Comparison of ENCODE assay signal across 13 cellular contexts in genomic region chr1:100461222-100461621, GRCh38.
DNase-seq lines count a peak whose midpoint lies in the region; TF ChIP-seq lines count a peak whose summit lies in the region.
"Had no signal": no experiment of that assay in that cellular context is flagged by ENCODE, and none has a peak within 500 bp of the region (broad histone marks: within the 10 kb centered on the region; RNA-seq: fewer than 3 reads in every experiment).

No MANE protein-coding gene starts in this region.

- DNase-seq in BE2C (peak; percentile 11), fibroblast of gingiva (ENCODE audit: low read depth) (peak; percentile 87), nephron progenitor cell (peak; percentile 9), DMS53 (lab: John Stamatoyannopoulos, UW) (no peak)
- no peak for DNase-seq in stimulated activated CD4-positive, alpha-beta T cell treated with anti-CD3 and anti-CD28 coated beads, Interleukin-4, amount 100 ng/mL, for 24 hours
- no peak for DNase-seq in effector CD8-positive, alpha-beta T cell (lab: John Stamatoyannopoulos, UW)
- DNase-seq in activated effector memory CD4-positive, alpha-beta T cell treated with Interleukin-2 at 50 U/mL for 16 hours, result no peak
- DNase-seq: activated CD8-positive, alpha-beta T cell treated with anti-CD3 and anti-CD28 coated beads for 36 hours; DND-41; pancreas had no signal

- peaks cover 5% of the 10 kb centered on the region; the same call in 1 of the 2 replicates for H3K4me1 ChIP-seq in BE2C
- H3K4me1 ChIP-seq in HUES64 (ENCODE audit: insufficient read depth, low read length), result peaks cover 38% of the 10 kb centered on the region
- H3K4me1 ChIP-seq: pancreas had no signal

- no peaks in the 10 kb centered on the region for H3K9me3 ChIP-seq in BE2C
- no peaks in the 10 kb centered on the region for H3K9me3 ChIP-seq in HUES64 (ENCODE audit: insufficient read depth, low read depth, low read length)
- H3K9me3 ChIP-seq: pancreas had no signal

- H3K4me3 Mint-ChIP-seq in nephron progenitor cell, result no peak overlapping the region
- H3K4me3 Mint-ChIP-seq: activated CD8-positive, alpha-beta T cell treated with anti-CD3 and anti-CD28 coated beads for 36 hours; activated T-helper 17 cell treated with anti-CD3 and anti-CD28 coated beads, Interleukin-2, amount 50 U/mL, for 72 hours had no signal

- no peaks in the 10 kb centered on the region for H3K27me3 Mint-ChIP-seq in nephron progenitor cell (ENCODE audit: low read depth, poor library complexity)
- H3K27me3 Mint-ChIP-seq: activated CD8-positive, alpha-beta T cell treated with anti-CD3 and anti-CD28 coated beads for 36 hours; activated T-helper 17 cell treated with anti-CD3 and anti-CD28 coated beads, Interleukin-2, amount 50 U/mL, for 72 hours had no signal

- H3K36me3 ChIP-seq in BE2C (no peaks in the 10 kb centered on the region), HUES64 (ENCODE audit: insufficient read depth, low read length) (peaks cover 4% of the 10 kb centered on the region; the same call in 1 of the 2 replicates)
- H3K36me3 ChIP-seq: pancreas had no signal

- no peaks in the 10 kb centered on the region for H3K27me3 ChIP-seq in BE2C
- H3K27me3 ChIP-seq in HUES64 (ENCODE audit: insufficient read depth, low read length), result no peaks in the 10 kb centered on the region
- H3K27me3 ChIP-seq: pancreas had no signal

- no peak overlapping the region for H3K4me3 ChIP-seq in BE2C (ENCODE audit: low read depth, low read length)
- H3K4me3 ChIP-seq in HUES64 (ENCODE audit: low read length), result no peak overlapping the region
- H3K4me3 ChIP-seq: GM12878, pancreas had no signal

- H3K36me3 Mint-ChIP-seq in nephron progenitor cell (ENCODE audit: low read depth), result peaks cover 8% of the 10 kb centered on the region

- WGBS in HUES64, result 83% methylated on average over 4 of the region's 4 CpGs

- peaks cover 52% of the 10 kb centered on the region for H3K4me1 Mint-ChIP-seq in nephron progenitor cell

- no peaks in the 10 kb centered on the region for H3K9me3 Mint-ChIP-seq in nephron progenitor cell
- H3K9me3 Mint-ChIP-seq: activated CD8-positive, alpha-beta T cell treated with anti-CD3 and anti-CD28 coated beads for 36 hours; activated T-helper 17 cell treated with anti-CD3 and anti-CD28 coated beads, Interleukin-2, amount 50 U/mL, for 72 hours had no signal

- H3K9ac ChIP-seq in HUES64 (ENCODE audit: low read depth, low read length), result no peak overlapping the region

- peak overlapping the region; percentile 27; the same call in 1 of the 2 replicates for H3K27ac ChIP-seq in HUES64 (ENCODE audit: low read depth, low read length)
- H3K27ac ChIP-seq: pancreas had no signal

- H3K27ac Mint-ChIP-seq in nephron progenitor cell, result peak overlapping the region; percentile 58
- H3K27ac Mint-ChIP-seq: activated CD8-positive, alpha-beta T cell treated with anti-CD3 and anti-CD28 coated beads for 36 hours; activated T-helper 17 cell treated with anti-CD3 and anti-CD28 coated beads, Interleukin-2, amount 50 U/mL, for 72 hours had no signal

- TF ChIP-seq CTCF in BE2C (IDR thresholded peaks at IDR 0.05; ENCODE audit: low read depth, low read length) (no peak), nephron progenitor cell (IDR thresholded peaks at IDR 0.05) (no peak)

Comparison
In these comparisons a context has a peak if more than half of its experiments do, and no peak if none do; other contexts are left out.
1. DNase-seq: peak in BE2C (single experiment), fibroblast of gingiva (single experiment) and nephron progenitor cell (single experiment); none in stimulated activated CD4-positive, alpha-beta T cell treated with anti-CD3 and anti-CD28 coated beads, Interleukin-4, amount 100 ng/mL, for 24 hours (single experiment), effector CD8-positive, alpha-beta T cell (single experiment), activated effector memory CD4-positive, alpha-beta T cell treated with Interleukin-2 at 50 U/mL for 16 hours (single experiment) and DMS53 (single experiment).